In genomic region chrX:136768469-136769084, GRCh38 we compare ENCODE assay signal across 8 cellular contexts. TPM values are rescaled to one million over a fixed set of nuclear protein-coding genes. Genes with fewer than 3 reads are reported as not detected.
DNase-seq lines count a peak whose midpoint lies in the region; TF ChIP-seq lines count a peak whose summit lies in the region.

No MANE protein-coding gene starts in this region.

- no peak for TF ChIP-seq POLR2A in adrenal gland (IDR thresholded peaks at IDR 0.05)

- POLR2A ChIA-PET in HEK293 (lab: Yijun Ruan, JAX): interaction anchor here (1.3 kb wide), 1 partner anchor 112 kb away, joined by 9 read pairs; the partner anchor contains the start of gene RBMX
- POLR2A ChIA-PET in RWPE1 (lab: Yijun Ruan, JAX; ENCODE audit: low non-redundant PET): no interaction called here

- H3K9me3 ChIP-seq in HEK293 (ENCODE audit: control insufficient read depth, insufficient read depth, low read depth, low read length): no peaks in the 10 kb centered on the region
- H3K9me3 ChIP-seq in adrenal gland (replicated peaks in 1 of 3): no peaks in the 10 kb centered on the region

- H3K4me1 ChIP-seq in HEK293 (ENCODE audit: control insufficient read depth, insufficient read depth, low read length) (peaks cover 9% of the 10 kb centered on the region), adrenal gland (replicated peaks in 1 of 2) (peaks cover 3 to 18% of the 10 kb centered on the region in 2 donors)

- TF ChIP-seq CTCF in HEK293 (tag by site-specific recombination; IDR thresholded peaks at IDR 0.05): no peak
- no peak for TF ChIP-seq CTCF in RWPE1 (conservative IDR thresholded peaks at IDR 0.05; ENCODE audit: low read depth)
- TF ChIP-seq CTCF in adrenal gland (IDR thresholded peaks at IDR 0.05): no peak

- no peak overlapping the region for H3K4me3 ChIP-seq in HEK293 (ENCODE audit: low read depth, low read length)
- H3K4me3 ChIP-seq in adrenal gland: no peak overlapping the region

- DNase-seq in DMS 273 treated with DMSO at 0.1 percent for 48 hours (lab: John Stamatoyannopoulos, UW) (peak; percentile 82), RWPE1 (ENCODE audit: low spot score) (peak; percentile 9), adrenal gland (peak in 6 of 7 donors; percentile 40 to 64 (median 46)), iPS-NIHi7 (ENCODE audit: extremely low spot score) (peak; percentile 53), middle frontal gyrus (ENCODE audit: extremely low spot score, low spot score) (no peak), KG1 (lab: John Stamatoyannopoulos, UW) (no peak)
- peak in 2 of 3 donors; percentile 24 to 53 for DNase-seq in stimulated activated CD4-positive, alpha-beta T cell treated with anti-CD3 and anti-CD28 coated beads, TNF-alpha, amount 100 ng/mL, for 48 hours (ENCODE audit: low read depth in 3 of 3)

- H3K36me3 ChIP-seq in HEK293 (ENCODE audit: control insufficient read depth in 2 of 2, insufficient read depth in 1 of 2, low read length in 2 of 2) (no peaks in the 10 kb centered on the region), adrenal gland (replicated peaks in 1 of 2) (no peaks in the 10 kb centered on the region)

- WGBS in adrenal gland, 4 donors: 22 to 61% (median 37%) methylated on average over 4 to 7 of the region's 7 CpGs

- H3K27ac ChIP-seq in HEK293 (ENCODE audit: extremely low read depth, low read depth, low read length) (peak overlapping the region; percentile 57), RWPE1 (no peak overlapping the region), adrenal gland (peak overlapping the region in 4 of 5 donors; percentile 39 to 94 (median 88))

- H3K27me3 ChIP-seq in adrenal gland: peaks cover 7% of the 10 kb centered on the region

- intact Hi-C loops in adrenal gland (cut with DNase I): loop anchor here in 1 of 2 donors (10.0 kb wide), 1 partner anchor 96 kb away; no protein-coding TSS in a partner anchor

- CTCF ChIA-PET in HEK293 (lab: Yijun Ruan, JAX) (interaction anchor here (2.0 kb wide), 1 partner anchor 16 kb away, joined by 6 read pairs; no protein-coding TSS in a partner anchor), RWPE1 (lab: Yijun Ruan, JAX) (no interaction called here)

TF ChIP-seq in HEK293, 187 proteins besides CTCF, POLR2A, EP300 and RAD21 (continues in another document):
- peak; percentile 60; the same call in 1 of the 2 replicates for TF ChIP-seq ZNF843 (tag by site-specific recombination; IDR thresholded peaks at IDR 0.05)
- TF ChIP-seq ATF2 (tag by site-specific recombination; IDR thresholded peaks at IDR 0.05; ENCODE audit: low read depth): no peak
- TF ChIP-seq ZNF600 (tag by site-specific recombination; IDR thresholded peaks at IDR 0.05): peak; percentile 95
- TF ChIP-seq ZNF76 (tag by site-specific recombination; IDR thresholded peaks at IDR 0.05; ENCODE audit: borderline replicate concordance, low read depth): peak; percentile 64; the same call in 1 of the 2 replicates
- TF ChIP-seq TSHZ1 (tag by site-specific recombination; IDR thresholded peaks at IDR 0.05; ENCODE audit: borderline replicate concordance): no peak
- TF ChIP-seq ZNF146 (tag by site-specific recombination; IDR thresholded peaks at IDR 0.05): no peak
- TF ChIP-seq ZEB2 (tag by site-specific recombination; IDR thresholded peaks at IDR 0.05): peak; percentile 82
- peak; percentile 15; the same call in 1 of the 2 replicates for TF ChIP-seq KLF8 (tag by site-specific recombination; IDR thresholded peaks at IDR 0.05)
- TF ChIP-seq ZNF654 (tag by site-specific recombination; IDR thresholded peaks at IDR 0.05; ENCODE audit: low read depth): 0 out of 2 replicates have a peak, but pooled peaks have one; percentile 5
- 0 out of 2 replicates have a peak, but pooled peaks have one; percentile 41 for TF ChIP-seq MZF1 (tag by site-specific recombination; IDR thresholded peaks at IDR 0.05; ENCODE audit: borderline replicate concordance)
- no peak for TF ChIP-seq ZFP37 (tag by site-specific recombination; IDR thresholded peaks at IDR 0.05)
- TF ChIP-seq ZNF394 (tag by site-specific recombination; IDR thresholded peaks at IDR 0.05; ENCODE audit: borderline replicate concordance): peak; percentile 51; the same call in 1 of the 2 replicates
- peak; percentile 51; the same call in 1 of the 2 replicates for TF ChIP-seq ZNF501 (tag by site-specific recombination; IDR thresholded peaks at IDR 0.05)
- peak; percentile 70 for TF ChIP-seq IKZF3 (tag by site-specific recombination; IDR thresholded peaks at IDR 0.05)
- peak; percentile 88 for TF ChIP-seq FEZF1 (tag by site-specific recombination; IDR thresholded peaks at IDR 0.05)
- peak; percentile 94 for TF ChIP-seq ZIC2 (tag by site-specific recombination; IDR thresholded peaks at IDR 0.05)
- TF ChIP-seq ZNF596 (tag by site-specific recombination; IDR thresholded peaks at IDR 0.05): peak; percentile 40; the same call in 1 of the 2 replicates
- TF ChIP-seq ZNF560 (tag by site-specific recombination; IDR thresholded peaks at IDR 0.05; ENCODE audit: borderline replicate concordance): no peak
- TF ChIP-seq ZBTB48 (tag by site-specific recombination; IDR thresholded peaks at IDR 0.05): peak; percentile 42; the same call in 1 of the 2 replicates
- peak; percentile 85 for TF ChIP-seq SP7 (tag by site-specific recombination; IDR thresholded peaks at IDR 0.05)
- peak; percentile 82 for TF ChIP-seq ZNF366 (tag by site-specific recombination; conservative IDR thresholded peaks at IDR 0.05)
- TF ChIP-seq ZNF561 (tag by site-specific recombination; IDR thresholded peaks at IDR 0.05; ENCODE audit: borderline replicate concordance): peak; percentile 52; the same call in 1 of the 2 replicates
- TF ChIP-seq ZBTB8A (tag by site-specific recombination; IDR thresholded peaks at IDR 0.05): 0 out of 2 replicates have a peak, but pooled peaks have one; percentile 28
- TF ChIP-seq GLIS1 (tag by site-specific recombination; IDR thresholded peaks at IDR 0.05): peak; percentile 64
- peak; percentile 56; the same call in 1 of the 2 replicates for TF ChIP-seq ZNF629 (tag by site-specific recombination; IDR thresholded peaks at IDR 0.05)
- peak; percentile 87 for TF ChIP-seq PATZ1 (tag by site-specific recombination; IDR thresholded peaks at IDR 0.05)
- TF ChIP-seq SP3 (tag by site-specific recombination; IDR thresholded peaks at IDR 0.05): peak; percentile 25; the same call in 1 of the 2 replicates

RNA-seq across cellular contexts. Expression of gene ARHGEF6, which starts 12.2 kb away (rescaled TPM):
- total RNA-seq in adrenal gland: 10 to 100 TPM; 23.6 to 37.9 (median 26.8) TPM
- polyA plus RNA-seq in adrenal gland: 10 to 100 TPM in 2 of 3 donors, 1 to 10 TPM in 1; 9.1 to 26.1 (median 12.3) TPM

Comparison
In these comparisons a context has a peak if more than half of its experiments do, and no peak if none do; other contexts are left out.
1. DNase-seq: peak in DMS 273 treated with DMSO at 0.1 percent for 48 hours (single experiment), RWPE1 (single experiment), adrenal gland (6 of 7), iPS-NIHi7 (single experiment) and stimulated activated CD4-positive, alpha-beta T cell treated with anti-CD3 and anti-CD28 coated beads, TNF-alpha, amount 100 ng/mL, for 48 hours (2 of 3); none in middle frontal gyrus (single experiment) and KG1 (single experiment).